Comparison of ENCODE assay signal across 15 cellular contexts in the genomic region with DNA sequence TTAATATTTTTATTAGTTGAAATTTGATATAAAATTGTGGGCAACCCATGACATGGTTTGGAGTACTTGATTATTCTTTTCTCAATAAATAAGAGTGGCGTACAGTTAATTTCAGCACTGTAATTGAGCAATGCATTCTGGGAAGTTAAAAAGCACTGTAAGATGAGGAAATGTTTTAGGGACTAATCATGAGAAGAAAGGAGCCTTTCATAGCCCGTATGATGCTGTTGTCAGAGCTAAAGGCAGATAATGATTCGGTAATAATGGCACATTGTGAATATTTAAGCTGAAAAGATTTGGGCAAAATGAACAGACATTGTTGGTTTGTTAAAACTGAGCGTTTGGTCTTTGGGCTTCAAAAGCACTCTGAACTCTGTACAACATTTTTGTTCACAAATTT.
DNase-seq lines count a peak whose midpoint lies in the region; ATAC-seq, FAIRE-seq and TF ChIP-seq lines count a peak whose summit lies in the region.
"Had no signal": no experiment of that assay in that cellular context is flagged by ENCODE, and none has a peak within 500 bp of the region (broad histone marks: within the 10 kb centered on the region; RNA-seq: fewer than 3 reads in every experiment).

No MANE protein-coding gene starts in this region.

- FAIRE-seq in frontal cortex (lab: Jason Lieb, UNC): no peak

- no peaks in the 10 kb centered on the region for H3K36me3 ChIP-seq in esophagus muscularis mucosa
- no peaks in the 10 kb centered on the region for H3K36me3 ChIP-seq in mesodermal cell (ENCODE audit: control insufficient read depth, insufficient read depth, low read length)
- H3K36me3 ChIP-seq: stomach had no signal

- no peaks in the 10 kb centered on the region for H3K9me3 ChIP-seq in esophagus muscularis mucosa
- no peaks in the 10 kb centered on the region for H3K9me3 ChIP-seq in mesodermal cell (ENCODE audit: control insufficient read depth, low read length)
- H3K9me3 ChIP-seq: stomach had no signal

- no peaks in the 10 kb centered on the region for H3K27me3 ChIP-seq in esophagus muscularis mucosa
- H3K27me3 ChIP-seq: stomach had no signal

- peaks cover 14 to 76% (median 68%) of the 10 kb centered on the region in 4 donors for H3K4me1 ChIP-seq in esophagus muscularis mucosa
- no peaks in the 10 kb centered on the region for H3K4me1 ChIP-seq in mesodermal cell (ENCODE audit: control insufficient read depth, insufficient read depth, low read length, poor library complexity, severe bottlenecking)

- peak overlapping the region in 3 of 4 donors; percentile 0 to 46 (median 7) for H3K27ac ChIP-seq in esophagus muscularis mucosa (replicated peaks in 1 of 4)
- peak overlapping the region; percentile 23 for H3K27ac ChIP-seq in mesodermal cell (ENCODE audit: low read depth, low read length, severe bottlenecking)

- intact Hi-C loops in Right ventricle myocardium superior (cut with DNase I) (no loop called here), cardiac septum (cut with DNase I) (no loop called here), esophagus muscularis mucosa (cut with DNase I) (no loop called here)

- no peak for DNase-seq in Right ventricle myocardium superior
- no peak for DNase-seq in cardiac septum (ENCODE audit: low spot score)
- DNase-seq in esophagus muscularis mucosa (ENCODE audit: extremely low spot score): no peak
- no peak for DNase-seq in frontal cortex (ENCODE audit: low spot score in 2 of 2)
- DNase-seq in GF-D8 (lab: John Stamatoyannopoulos, UW): no peak
- DNase-seq: aorta; COR-L47; effector memory CD4-positive, alpha-beta T cell; kidney; naive thymus-derived CD8-positive, alpha-beta T cell; NCI-H524 treated with DMSO at 0.1 percent for 48 hours; stomach had no signal

- TF ChIP-seq POLR2A in esophagus muscularis mucosa (IDR thresholded peaks at IDR 0.05; ENCODE audit: low read depth): no peak

- TF ChIP-seq CTCF in esophagus muscularis mucosa (IDR thresholded peaks at IDR 0.05): no peak

- 64% methylated on average over 4 of the region's 4 CpGs for WGBS in esophagus muscularis mucosa
- WGBS in mesodermal cell (ENCODE audit: insufficient coverage in 2 of 2), 2 experiments: 69 to 84% methylated on average over 3 of the region's 4 CpGs

- H3K4me3 ChIP-seq in esophagus muscularis mucosa: no peak overlapping the region
- no peak overlapping the region for H3K4me3 ChIP-seq in mesodermal cell (ENCODE audit: extremely low read depth, insufficient read depth, low read length, poor library complexity, severe bottlenecking)
- H3K4me3 ChIP-seq: stomach had no signal

- ATAC-seq in Right ventricle myocardium superior (ENCODE audit: poor library complexity) (peak; percentile 27), GM18868 (IDR thresholded peaks at IDR 0.05; ENCODE audit: unreplicated experiment) (no peak), GM19328 (IDR thresholded peaks at IDR 0.05; ENCODE audit: unreplicated experiment) (no peak)
- ATAC-seq: naive thymus-derived CD8-positive, alpha-beta T cell had no signal

- TF ChIP-seq EP300 in esophagus muscularis mucosa (IDR thresholded peaks at IDR 0.05): no peak
